In genomic region chr4:14552119-14552518, GRCh38 we compare ENCODE assay signal across 3 cellular contexts.
"Had no signal": no experiment of that assay in that cellular context is flagged by ENCODE, and none has a peak within 500 bp of the region (broad histone marks: within the 10 kb centered on the region; RNA-seq: fewer than 3 reads in every experiment).

No MANE protein-coding gene starts in this region.

- H3K4me3 ChIP-seq: GM12878 had no signal

- DNase-seq: GDM1, GF-D8 had no signal

- ATAC-seq: GM12878 had no signal
